In genomic region chr1:203861379-203862184, GRCh38 we compare ENCODE assay signal across 8 cellular contexts. TPM values are rescaled to one million over a fixed set of nuclear protein-coding genes. Genes with fewer than 3 reads are reported as not detected.
A peak's percentile ranks its signal among the peaks of the same experiment; 100 is the strongest.
DNase-seq lines count a peak whose midpoint lies in the region; ATAC-seq and TF ChIP-seq lines count a peak whose summit lies in the region.

SNRPE (plus strand) TSS chr1:203861599; CDS start chr1:203861660, 61 bp downstream.

- intact Hi-C loops in transverse colon (cut with DNase I; ENCODE audit: low total_unique reads): loop anchor here (2.0 kb wide), 1 partner anchor 269 kb away; no protein-coding TSS in a partner anchor

- H3K27me3 Mint-ChIP-seq in activated naive CD8-positive, alpha-beta T cell treated with anti-CD3 and anti-CD28 coated beads, Interleukin-2, amount 50 U/mL, for 24 hours: no peaks in the 10 kb centered on the region

- peak within 1 kb of the TSS; percentile 85 for H2BK120ac ChIP-seq in trophoblast cell (ENCODE audit: insufficient read depth, low read length, poor library complexity)

- H3K23ac ChIP-seq in trophoblast cell (ENCODE audit: low read length): no peak within 1 kb of the TSS

- H3K4me3 ChIP-seq in GM12875 (ENCODE audit: low read depth, low read length) (peak within 1 kb of the TSS; percentile 75), cardiac muscle cell (peak within 1 kb of the TSS; percentile 63), trophoblast cell (ENCODE audit: low read depth, low read length) (peak within 1 kb of the TSS; percentile 79), transverse colon (peak within 1 kb of the TSS; percentile 71 to 97 (median 80))

- peak; percentile 98 for ATAC-seq in HG02798 (IDR thresholded peaks at IDR 0.05; ENCODE audit: poor library complexity, unreplicated experiment)
- ATAC-seq in activated naive CD8-positive, alpha-beta T cell treated with anti-CD3 and anti-CD28 coated beads, Interleukin-2, amount 50 U/mL, for 24 hours: peak; percentile 98

- no peaks in the 10 kb centered on the region for H3K9me3 Mint-ChIP-seq in activated naive CD8-positive, alpha-beta T cell treated with anti-CD3 and anti-CD28 coated beads, Interleukin-2, amount 50 U/mL, for 24 hours

- peak within 1 kb of the TSS; percentile 85 for H2AK5ac ChIP-seq in trophoblast cell (ENCODE audit: low read length)

- TF ChIP-seq EP300 in transverse colon (IDR thresholded peaks at IDR 0.05; ENCODE audit: low read depth): no peak

- peak; percentile 52 for TF ChIP-seq POLR2A in transverse colon (IDR thresholded peaks at IDR 0.05)

- peak within 1 kb of the TSS; percentile 29 for H2BK12ac ChIP-seq in trophoblast cell (ENCODE audit: low read length)

- H3K27ac Mint-ChIP-seq in activated naive CD8-positive, alpha-beta T cell treated with anti-CD3 and anti-CD28 coated beads, Interleukin-2, amount 50 U/mL, for 24 hours: peak within 1 kb of the TSS; percentile 97

- peak within 1 kb of the TSS; percentile 83 for H3K18ac ChIP-seq in trophoblast cell (ENCODE audit: low read length)

- H3K27me3 ChIP-seq in cardiac muscle cell: no peaks in the 10 kb centered on the region
- no peaks in the 10 kb centered on the region for H3K27me3 ChIP-seq in trophoblast cell (ENCODE audit: insufficient read depth, low read length)
- no peaks in the 10 kb centered on the region for H3K27me3 ChIP-seq in transverse colon

- H3K79me1 ChIP-seq in trophoblast cell (ENCODE audit: low read length): peaks cover 6% of the 10 kb centered on the region

- peak within 1 kb of the TSS; percentile 95 for H4K12ac ChIP-seq in trophoblast cell (ENCODE audit: low read depth, low read length)

- WGBS in trophoblast cell (ENCODE audit: extremely low coverage, insufficient coverage, insufficient read length): no CpG with 5 or more reads among the region's 48 CpGs
- WGBS in transverse colon (ENCODE audit: low coverage in 1 of 2), 2 donors: 0 to 1% methylated on average over 14 to 48 of the region's 48 CpGs

- peaks cover 41% of the 10 kb centered on the region for H3K36me3 Mint-ChIP-seq in activated naive CD8-positive, alpha-beta T cell treated with anti-CD3 and anti-CD28 coated beads, Interleukin-2, amount 50 U/mL, for 24 hours (ENCODE audit: low read depth)

- H3K36me3 ChIP-seq in cardiac muscle cell (peaks cover 28% of the 10 kb centered on the region), trophoblast cell (ENCODE audit: control insufficient read depth in 1 of 2, insufficient read depth in 2 of 2, low read length in 2 of 2) (peaks cover 13 to 23% of the 10 kb centered on the region in 2 experiments), transverse colon (peaks cover 0 to 30% (median 12%) of the 10 kb centered on the region in 4 donors)

- peak within 1 kb of the TSS; percentile 94 for H4K91ac ChIP-seq in trophoblast cell (ENCODE audit: low read depth, low read length)

- TF ChIP-seq CTCF in GM12875 (IDR thresholded peaks at IDR 0.05; ENCODE audit: borderline replicate concordance, insufficient read depth, low read depth, low read length): peak; percentile 89
- TF ChIP-seq CTCF in cardiac muscle cell (IDR thresholded peaks at IDR 0.05; ENCODE audit: low read depth, low read length): peak; percentile 93
- peak; percentile 85 to 98 (median 93) for TF ChIP-seq CTCF in transverse colon (IDR thresholded peaks at IDR 0.05)

- H4K8ac ChIP-seq in trophoblast cell (ENCODE audit: low read depth, low read length): peak within 1 kb of the TSS; percentile 93

- peak within 1 kb of the TSS; percentile 71 for H2AFZ ChIP-seq in trophoblast cell (ENCODE audit: insufficient read depth, low read length, poor library complexity)

- in situ Hi-C loops in transverse colon (cut with MboI; ENCODE audit: low pct_ligation_motif_present in 1 of 4, low pct_unique_long_range_greater_than_20kb in 1 of 4, low sequenced_read_pairs in 3 of 4): loop anchor here in 3 of 4 donors (5.0 to 25.0 kb wide), 2 partner anchors 266 to 501 kb away; partner anchors contain the start of gene PLEKHA6 (in 3 of the 3)

- H3K79me2 ChIP-seq in trophoblast cell (ENCODE audit: control insufficient read depth, insufficient read depth, low read length, poor library complexity): peaks cover 6% of the 10 kb centered on the region

- H3K27ac ChIP-seq in cardiac muscle cell (peak within 1 kb of the TSS; percentile 45), trophoblast cell (ENCODE audit: low read depth, low read length) (peak within 1 kb of the TSS; percentile 36), transverse colon (peak within 1 kb of the TSS; percentile 72 to 89 (median 80))

- H3K9me3 ChIP-seq in cardiac muscle cell (ENCODE audit: low read depth) (no peaks in the 10 kb centered on the region), trophoblast cell (ENCODE audit: insufficient read depth, low read depth, low read length) (no peaks in the 10 kb centered on the region), transverse colon (no peaks in the 10 kb centered on the region)

- peak within 1 kb of the TSS; percentile 93 for H2BK5ac ChIP-seq in trophoblast cell (ENCODE audit: low read depth, low read length, poor library complexity)

- H3K4me1 Mint-ChIP-seq in activated naive CD8-positive, alpha-beta T cell treated with anti-CD3 and anti-CD28 coated beads, Interleukin-2, amount 50 U/mL, for 24 hours: peaks cover 35% of the 10 kb centered on the region

- DNase-seq in NCI-H1417 treated with DMSO at 0.1 percent for 48 hours (lab: John Stamatoyannopoulos, UW) (peak; percentile 93), SW480 (ENCODE audit: low spot score) (peak; percentile 97), cardiac muscle cell (ENCODE audit: low read depth in 1 of 2, low spot score in 1 of 2) (peak; percentile 98 to 99), trophoblast cell (peak; percentile 97 to 100), transverse colon (peak; percentile 97)
- DNase-seq in activated naive CD8-positive, alpha-beta T cell treated with anti-CD3 and anti-CD28 coated beads, Interleukin-2, amount 50 U/mL, for 24 hours: peak; percentile 96

- H3K9ac ChIP-seq in trophoblast cell (ENCODE audit: low read length): peak within 1 kb of the TSS; percentile 78

- H3K14ac ChIP-seq in trophoblast cell (ENCODE audit: low read length): peak within 1 kb of the TSS; percentile 99

- peak within 1 kb of the TSS; percentile 91 for H3K4ac ChIP-seq in trophoblast cell (ENCODE audit: low read depth, low read length)

- H3K4me1 ChIP-seq in cardiac muscle cell (ENCODE audit: low read depth): peaks cover 6% of the 10 kb centered on the region
- no peaks in the 10 kb centered on the region for H3K4me1 ChIP-seq in trophoblast cell (ENCODE audit: control insufficient read depth in 1 of 2, insufficient read depth in 2 of 2, low read length in 2 of 2)
- peaks cover 13 to 27% (median 17%) of the 10 kb centered on the region in 4 donors for H3K4me1 ChIP-seq in transverse colon

- H3K4me3 Mint-ChIP-seq in activated naive CD8-positive, alpha-beta T cell treated with anti-CD3 and anti-CD28 coated beads, Interleukin-2, amount 50 U/mL, for 24 hours: peak within 1 kb of the TSS; percentile 93

- peak within 1 kb of the TSS; percentile 64 for H3K4me2 ChIP-seq in trophoblast cell (ENCODE audit: low read length)

RNA-seq across cellular contexts. Expression of gene SNRPE, which starts in this region (rescaled TPM):
- total RNA-seq in cardiac muscle cell: 66.2 and 73.0 TPM in 2 replicates
- polyA plus RNA-seq in cardiac muscle cell: 331 and 504 TPM in 2 replicates
- 274 and 275 TPM in 2 replicates for polyA plus RNA-seq in trophoblast cell (2013)
- 10 to 100 TPM in 2 of 4 donors, 1 to 10 TPM in 1, not detected in 1; 3.0 to 30.2 (median 24.0) TPM for total RNA-seq in transverse colon

Comparison
In these comparisons a context has a peak if more than half of its experiments do, and no peak if none do; other contexts are left out.
1. Peak in every context shown above with its lines: DNase-seq, ATAC-seq, H3K4me3 ChIP-seq and H3K27ac ChIP-seq.